Comparison of ENCODE assay signal across 23 cellular contexts in genomic region chr2:148939271-148939670, GRCh38.
"Had no signal": no experiment of that assay in that cellular context is flagged by ENCODE, and none has a peak within 500 bp of the region (broad histone marks: within the 10 kb centered on the region; RNA-seq: fewer than 3 reads in every experiment).

No MANE protein-coding gene starts in this region.

- H3K4me3 ChIP-seq: K562 had no signal

- FAIRE-seq: HTR-8/SVneo, K562 had no signal

- H3K9me3 ChIP-seq: SK-N-SH had no signal

- H3K27ac Mint-ChIP-seq: T-cell had no signal

- ATAC-seq: K562, Panc1, PC-3, T-cell had no signal

- H3K36me3 Mint-ChIP-seq: IgD-negative memory B cell had no signal

- H3K27me3 Mint-ChIP-seq: T-cell had no signal

- DNase-seq: Kasumi-1, NCI-H1092 treated with DMSO at 0.1 percent for 48 hours, NCI-H1436, NCI-H187, NCI-H2029, NCI-H2081 treated with DMSO at 0.1 percent for 48 hours, NCI-H2171, NCI-H226, NCI-H446, NCI-H510A treated with DMSO at 0.1 percent for 48 hours, NCI-H69, NCI-H774, PC-3, SHP77, SK-N-SH, SW 1271, T-cell had no signal

- H3K9me2 ChIP-seq: SK-N-SH had no signal

- H3K4me3 Mint-ChIP-seq: IgD-negative memory B cell, T-cell had no signal

- H3K27ac ChIP-seq: KMS-11, RWPE1 had no signal

- H3K9me3 Mint-ChIP-seq: T-cell had no signal

- H3K4me1 Mint-ChIP-seq: IgD-negative memory B cell, T-cell had no signal

- H3K4me2 ChIP-seq: KMS-11, SK-N-SH had no signal
